ENCODE assay signal across 1 cellular context in the genomic region with DNA sequence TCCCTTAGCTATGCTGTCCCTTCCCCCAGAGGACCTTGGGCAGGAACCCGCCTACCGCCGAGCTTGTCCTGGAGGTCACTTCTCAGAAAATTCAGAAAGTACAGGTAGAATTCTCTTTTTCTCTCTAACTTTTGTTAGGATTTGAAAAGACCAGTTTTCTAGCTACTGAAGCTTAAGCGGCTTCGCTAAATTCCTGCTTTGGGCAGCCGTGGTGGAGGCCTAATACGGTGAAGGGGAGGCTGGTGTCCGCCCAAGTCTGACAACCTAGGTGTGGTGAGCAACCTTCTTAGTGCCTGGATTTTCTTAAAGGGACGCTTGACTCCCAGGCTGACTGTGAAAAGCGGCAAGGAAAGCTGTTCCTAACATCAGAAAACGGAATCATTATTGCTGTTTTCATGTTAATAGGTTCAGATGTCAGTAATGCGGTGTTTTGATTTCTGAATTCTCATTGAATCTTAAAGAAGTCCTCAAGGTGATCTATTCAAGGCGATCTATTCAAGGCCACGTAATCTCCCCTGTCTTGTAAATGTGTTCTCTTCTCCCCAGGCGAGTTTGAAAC.
TF ChIP-seq lines count a peak whose summit lies in the region.

No MANE protein-coding gene starts in this region.

TF ChIP-seq in WTC11, 78 proteins besides CTCF, POLR2A, EP300 and RAD21 (continued from another document and continues in another):
- TF ChIP-seq ZNF317 (CRISPR knock-in tag; IDR thresholded peaks at IDR 0.05; ENCODE audit: borderline replicate concordance, low read depth) (no peak), JAZF1 (CRISPR knock-in tag; IDR thresholded peaks at IDR 0.05) (no peak), ZNF396 (CRISPR knock-in tag; IDR thresholded peaks at IDR 0.05; ENCODE audit: borderline replicate concordance) (no peak), ZNF121 (CRISPR knock-in tag; IDR thresholded peaks at IDR 0.05) (no peak), SP1 (CRISPR knock-in tag; conservative IDR thresholded peaks at IDR 0.05) (0 out of 2 replicates have a peak, but pooled peaks have one; percentile 10), TP53 (CRISPR knock-in tag; IDR thresholded peaks at IDR 0.05) (0 out of 2 replicates have a peak, but pooled peaks have one; percentile 50), OVOL2 (CRISPR knock-in tag; IDR thresholded peaks at IDR 0.05; ENCODE audit: borderline replicate concordance) (no peak), ZBTB21 (CRISPR knock-in tag; IDR thresholded peaks at IDR 0.05; ENCODE audit: borderline replicate concordance) (no peak), ZNF423 (CRISPR knock-in tag; IDR thresholded peaks at IDR 0.05) (no peak), NFYB (CRISPR knock-in tag; conservative IDR thresholded peaks at IDR 0.05; ENCODE audit: low read depth) (no peak), ZNF138 (CRISPR knock-in tag; conservative IDR thresholded peaks at IDR 0.05) (no peak), RORB (CRISPR knock-in tag; IDR thresholded peaks at IDR 0.05) (no peak), NR2C2 (CRISPR knock-in tag; IDR thresholded peaks at IDR 0.05) (no peak), ZNF232 (CRISPR knock-in tag; IDR thresholded peaks at IDR 0.05) (no peak), SMAD3 (CRISPR knock-in tag; IDR thresholded peaks at IDR 0.05; ENCODE audit: borderline replicate concordance) (no peak), TEAD1 (CRISPR knock-in tag; IDR thresholded peaks at IDR 0.05) (peak; percentile 63; the same call in 1 of the 2 replicates), CREM (CRISPR knock-in tag; IDR thresholded peaks at IDR 0.05) (peak; percentile 48; the same call in 1 of the 2 replicates), ZNF416 (CRISPR knock-in tag; IDR thresholded peaks at IDR 0.05) (no peak), NR3C1 (CRISPR knock-in tag; conservative IDR thresholded peaks at IDR 0.05; ENCODE audit: low read depth) (0 out of 2 replicates have a peak, but pooled peaks have one; percentile 27), KAT7 (CRISPR knock-in tag; IDR thresholded peaks at IDR 0.05; ENCODE audit: borderline replicate concordance) (no peak), SOX15 (CRISPR knock-in tag; IDR thresholded peaks at IDR 0.05) (no peak)
- TF ChIP-seq, protein P1, sequence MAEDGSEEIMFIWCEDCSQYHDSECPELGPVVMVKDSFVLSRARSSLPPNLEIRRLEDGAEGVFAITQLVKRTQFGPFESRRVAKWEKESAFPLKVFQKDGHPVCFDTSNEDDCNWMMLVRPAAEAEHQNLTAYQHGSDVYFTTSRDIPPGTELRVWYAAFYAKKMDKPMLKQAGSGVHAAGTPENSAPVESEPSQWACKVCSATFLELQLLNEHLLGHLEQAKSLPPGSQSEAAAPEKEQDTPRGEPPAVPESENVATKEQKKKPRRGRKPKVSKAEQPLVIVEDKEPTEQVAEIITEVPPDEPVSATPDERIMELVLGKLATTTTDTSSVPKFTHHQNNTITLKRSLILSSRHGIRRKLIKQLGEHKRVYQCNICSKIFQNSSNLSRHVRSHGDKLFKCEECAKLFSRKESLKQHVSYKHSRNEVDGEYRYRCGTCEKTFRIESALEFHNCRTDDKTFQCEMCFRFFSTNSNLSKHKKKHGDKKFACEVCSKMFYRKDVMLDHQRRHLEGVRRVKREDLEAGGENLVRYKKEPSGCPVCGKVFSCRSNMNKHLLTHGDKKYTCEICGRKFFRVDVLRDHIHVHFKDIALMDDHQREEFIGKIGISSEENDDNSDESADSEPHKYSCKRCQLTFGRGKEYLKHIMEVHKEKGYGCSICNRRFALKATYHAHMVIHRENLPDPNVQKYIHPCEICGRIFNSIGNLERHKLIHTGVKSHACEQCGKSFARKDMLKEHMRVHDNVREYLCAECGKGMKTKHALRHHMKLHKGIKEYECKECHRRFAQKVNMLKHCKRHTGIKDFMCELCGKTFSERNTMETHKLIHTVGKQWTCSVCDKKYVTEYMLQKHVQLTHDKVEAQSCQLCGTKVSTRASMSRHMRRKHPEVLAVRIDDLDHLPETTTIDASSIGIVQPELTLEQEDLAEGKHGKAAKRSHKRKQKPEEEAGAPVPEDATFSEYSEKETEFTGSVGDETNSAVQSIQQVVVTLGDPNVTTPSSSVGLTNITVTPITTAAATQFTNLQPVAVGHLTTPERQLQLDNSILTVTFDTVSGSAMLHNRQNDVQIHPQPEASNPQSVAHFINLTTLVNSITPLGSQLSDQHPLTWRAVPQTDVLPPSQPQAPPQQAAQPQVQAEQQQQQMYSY (CRISPR knock-in tag; IDR thresholded peaks at IDR 0.05), result no peak
- TF ChIP-seq, protein P2, sequence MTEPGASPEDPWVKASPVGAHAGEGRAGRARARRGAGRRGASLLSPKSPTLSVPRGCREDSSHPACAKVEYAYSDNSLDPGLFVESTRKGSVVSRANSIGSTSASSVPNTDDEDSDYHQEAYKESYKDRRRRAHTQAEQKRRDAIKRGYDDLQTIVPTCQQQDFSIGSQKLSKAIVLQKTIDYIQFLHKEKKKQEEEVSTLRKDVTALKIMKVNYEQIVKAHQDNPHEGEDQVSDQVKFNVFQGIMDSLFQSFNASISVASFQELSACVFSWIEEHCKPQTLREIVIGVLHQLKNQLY (CRISPR knock-in tag; IDR thresholded peaks at IDR 0.05), result no peak
- TF ChIP-seq, protein P3, sequence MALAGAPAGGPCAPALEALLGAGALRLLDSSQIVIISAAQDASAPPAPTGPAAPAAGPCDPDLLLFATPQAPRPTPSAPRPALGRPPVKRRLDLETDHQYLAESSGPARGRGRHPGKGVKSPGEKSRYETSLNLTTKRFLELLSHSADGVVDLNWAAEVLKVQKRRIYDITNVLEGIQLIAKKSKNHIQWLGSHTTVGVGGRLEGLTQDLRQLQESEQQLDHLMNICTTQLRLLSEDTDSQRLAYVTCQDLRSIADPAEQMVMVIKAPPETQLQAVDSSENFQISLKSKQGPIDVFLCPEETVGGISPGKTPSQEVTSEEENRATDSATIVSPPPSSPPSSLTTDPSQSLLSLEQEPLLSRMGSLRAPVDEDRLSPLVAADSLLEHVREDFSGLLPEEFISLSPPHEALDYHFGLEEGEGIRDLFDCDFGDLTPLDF (CRISPR knock-in tag; IDR thresholded peaks at IDR 0.05), result no peak
- TF ChIP-seq, protein P4, sequence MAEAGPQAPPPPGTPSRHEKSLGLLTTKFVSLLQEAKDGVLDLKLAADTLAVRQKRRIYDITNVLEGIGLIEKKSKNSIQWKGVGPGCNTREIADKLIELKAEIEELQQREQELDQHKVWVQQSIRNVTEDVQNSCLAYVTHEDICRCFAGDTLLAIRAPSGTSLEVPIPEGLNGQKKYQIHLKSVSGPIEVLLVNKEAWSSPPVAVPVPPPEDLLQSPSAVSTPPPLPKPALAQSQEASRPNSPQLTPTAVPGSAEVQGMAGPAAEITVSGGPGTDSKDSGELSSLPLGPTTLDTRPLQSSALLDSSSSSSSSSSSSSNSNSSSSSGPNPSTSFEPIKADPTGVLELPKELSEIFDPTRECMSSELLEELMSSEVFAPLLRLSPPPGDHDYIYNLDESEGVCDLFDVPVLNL (CRISPR knock-in tag; IDR thresholded peaks at IDR 0.05; ENCODE audit: borderline replicate concordance, low read depth), result no peak
- TF ChIP-seq, protein P5, sequence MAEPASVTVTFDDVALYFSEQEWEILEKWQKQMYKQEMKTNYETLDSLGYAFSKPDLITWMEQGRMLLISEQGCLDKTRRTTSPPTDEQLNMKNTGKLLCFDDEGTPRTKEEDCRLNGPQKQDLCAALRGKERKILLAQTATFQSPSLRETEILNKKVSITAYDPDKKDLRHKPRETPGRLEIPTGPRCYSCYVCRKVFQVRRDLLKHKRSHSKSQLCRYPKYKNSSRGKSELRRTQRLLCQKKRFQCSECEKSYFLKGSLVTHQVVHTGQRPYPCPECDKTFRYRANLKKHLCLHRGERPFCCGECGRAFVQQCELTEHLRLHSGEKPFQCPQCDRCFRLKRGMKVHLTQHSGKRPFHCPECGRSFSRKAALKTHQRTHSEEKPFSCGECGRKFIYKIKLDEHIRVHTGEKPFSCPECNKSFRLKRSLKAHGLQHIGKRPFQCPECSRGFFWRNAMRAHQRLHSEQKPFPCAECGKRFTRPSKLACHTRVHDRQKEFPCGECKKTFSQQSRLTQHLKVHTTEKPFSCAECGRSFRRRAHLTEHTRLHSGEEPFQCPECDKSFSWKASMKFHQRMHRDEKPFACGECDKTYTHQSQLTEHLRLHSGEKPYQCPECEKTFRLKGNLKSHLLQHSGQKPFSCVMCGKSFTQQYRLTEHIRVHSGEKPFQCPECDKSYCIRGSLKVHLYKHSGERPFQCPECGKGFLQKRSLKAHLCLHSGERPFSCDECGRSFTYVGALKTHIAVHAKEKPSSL (CRISPR knock-in tag; conservative IDR thresholded peaks at IDR 0.05), result no peak
- TF ChIP-seq, protein P6, sequence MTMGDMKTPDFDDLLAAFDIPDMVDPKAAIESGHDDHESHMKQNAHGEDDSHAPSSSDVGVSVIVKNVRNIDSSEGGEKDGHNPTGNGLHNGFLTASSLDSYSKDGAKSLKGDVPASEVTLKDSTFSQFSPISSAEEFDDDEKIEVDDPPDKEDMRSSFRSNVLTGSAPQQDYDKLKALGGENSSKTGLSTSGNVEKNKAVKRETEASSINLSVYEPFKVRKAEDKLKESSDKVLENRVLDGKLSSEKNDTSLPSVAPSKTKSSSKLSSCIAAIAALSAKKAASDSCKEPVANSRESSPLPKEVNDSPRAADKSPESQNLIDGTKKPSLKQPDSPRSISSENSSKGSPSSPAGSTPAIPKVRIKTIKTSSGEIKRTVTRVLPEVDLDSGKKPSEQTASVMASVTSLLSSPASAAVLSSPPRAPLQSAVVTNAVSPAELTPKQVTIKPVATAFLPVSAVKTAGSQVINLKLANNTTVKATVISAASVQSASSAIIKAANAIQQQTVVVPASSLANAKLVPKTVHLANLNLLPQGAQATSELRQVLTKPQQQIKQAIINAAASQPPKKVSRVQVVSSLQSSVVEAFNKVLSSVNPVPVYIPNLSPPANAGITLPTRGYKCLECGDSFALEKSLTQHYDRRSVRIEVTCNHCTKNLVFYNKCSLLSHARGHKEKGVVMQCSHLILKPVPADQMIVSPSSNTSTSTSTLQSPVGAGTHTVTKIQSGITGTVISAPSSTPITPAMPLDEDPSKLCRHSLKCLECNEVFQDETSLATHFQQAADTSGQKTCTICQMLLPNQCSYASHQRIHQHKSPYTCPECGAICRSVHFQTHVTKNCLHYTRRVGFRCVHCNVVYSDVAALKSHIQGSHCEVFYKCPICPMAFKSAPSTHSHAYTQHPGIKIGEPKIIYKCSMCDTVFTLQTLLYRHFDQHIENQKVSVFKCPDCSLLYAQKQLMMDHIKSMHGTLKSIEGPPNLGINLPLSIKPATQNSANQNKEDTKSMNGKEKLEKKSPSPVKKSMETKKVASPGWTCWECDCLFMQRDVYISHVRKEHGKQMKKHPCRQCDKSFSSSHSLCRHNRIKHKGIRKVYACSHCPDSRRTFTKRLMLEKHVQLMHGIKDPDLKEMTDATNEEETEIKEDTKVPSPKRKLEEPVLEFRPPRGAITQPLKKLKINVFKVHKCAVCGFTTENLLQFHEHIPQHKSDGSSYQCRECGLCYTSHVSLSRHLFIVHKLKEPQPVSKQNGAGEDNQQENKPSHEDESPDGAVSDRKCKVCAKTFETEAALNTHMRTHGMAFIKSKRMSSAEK (CRISPR knock-in tag; IDR thresholded peaks at IDR 0.05; ENCODE audit: borderline replicate concordance), result no peak
- TF ChIP-seq, protein P7, sequence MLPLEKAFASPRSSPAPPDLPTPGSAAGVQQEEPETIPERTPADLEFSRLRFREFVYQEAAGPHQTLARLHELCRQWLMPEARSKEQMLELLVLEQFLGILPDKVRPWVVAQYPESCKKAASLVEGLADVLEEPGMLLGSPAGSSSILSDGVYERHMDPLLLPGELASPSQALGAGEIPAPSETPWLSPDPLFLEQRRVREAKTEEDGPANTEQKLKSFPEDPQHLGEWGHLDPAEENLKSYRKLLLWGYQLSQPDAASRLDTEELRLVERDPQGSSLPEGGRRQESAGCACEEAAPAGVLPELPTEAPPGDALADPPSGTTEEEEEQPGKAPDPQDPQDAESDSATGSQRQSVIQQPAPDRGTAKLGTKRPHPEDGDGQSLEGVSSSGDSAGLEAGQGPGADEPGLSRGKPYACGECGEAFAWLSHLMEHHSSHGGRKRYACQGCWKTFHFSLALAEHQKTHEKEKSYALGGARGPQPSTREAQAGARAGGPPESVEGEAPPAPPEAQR (CRISPR knock-in tag; IDR thresholded peaks at IDR 0.05), result no peak
- TF ChIP-seq, protein P8, sequence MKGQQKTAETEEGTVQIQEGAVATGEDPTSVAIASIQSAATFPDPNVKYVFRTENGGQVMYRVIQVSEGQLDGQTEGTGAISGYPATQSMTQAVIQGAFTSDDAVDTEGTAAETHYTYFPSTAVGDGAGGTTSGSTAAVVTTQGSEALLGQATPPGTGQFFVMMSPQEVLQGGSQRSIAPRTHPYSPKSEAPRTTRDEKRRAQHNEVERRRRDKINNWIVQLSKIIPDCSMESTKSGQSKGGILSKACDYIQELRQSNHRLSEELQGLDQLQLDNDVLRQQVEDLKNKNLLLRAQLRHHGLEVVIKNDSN (CRISPR knock-in tag; IDR thresholded peaks at IDR 0.05), result no peak; the same call in 1 of the 2 replicates
- TF ChIP-seq, protein P9, sequence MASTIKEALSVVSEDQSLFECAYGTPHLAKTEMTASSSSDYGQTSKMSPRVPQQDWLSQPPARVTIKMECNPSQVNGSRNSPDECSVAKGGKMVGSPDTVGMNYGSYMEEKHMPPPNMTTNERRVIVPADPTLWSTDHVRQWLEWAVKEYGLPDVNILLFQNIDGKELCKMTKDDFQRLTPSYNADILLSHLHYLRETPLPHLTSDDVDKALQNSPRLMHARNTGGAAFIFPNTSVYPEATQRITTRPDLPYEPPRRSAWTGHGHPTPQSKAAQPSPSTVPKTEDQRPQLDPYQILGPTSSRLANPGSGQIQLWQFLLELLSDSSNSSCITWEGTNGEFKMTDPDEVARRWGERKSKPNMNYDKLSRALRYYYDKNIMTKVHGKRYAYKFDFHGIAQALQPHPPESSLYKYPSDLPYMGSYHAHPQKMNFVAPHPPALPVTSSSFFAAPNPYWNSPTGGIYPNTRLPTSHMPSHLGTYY (CRISPR knock-in tag; IDR thresholded peaks at IDR 0.05), result no peak
- TF ChIP-seq, protein P10, sequence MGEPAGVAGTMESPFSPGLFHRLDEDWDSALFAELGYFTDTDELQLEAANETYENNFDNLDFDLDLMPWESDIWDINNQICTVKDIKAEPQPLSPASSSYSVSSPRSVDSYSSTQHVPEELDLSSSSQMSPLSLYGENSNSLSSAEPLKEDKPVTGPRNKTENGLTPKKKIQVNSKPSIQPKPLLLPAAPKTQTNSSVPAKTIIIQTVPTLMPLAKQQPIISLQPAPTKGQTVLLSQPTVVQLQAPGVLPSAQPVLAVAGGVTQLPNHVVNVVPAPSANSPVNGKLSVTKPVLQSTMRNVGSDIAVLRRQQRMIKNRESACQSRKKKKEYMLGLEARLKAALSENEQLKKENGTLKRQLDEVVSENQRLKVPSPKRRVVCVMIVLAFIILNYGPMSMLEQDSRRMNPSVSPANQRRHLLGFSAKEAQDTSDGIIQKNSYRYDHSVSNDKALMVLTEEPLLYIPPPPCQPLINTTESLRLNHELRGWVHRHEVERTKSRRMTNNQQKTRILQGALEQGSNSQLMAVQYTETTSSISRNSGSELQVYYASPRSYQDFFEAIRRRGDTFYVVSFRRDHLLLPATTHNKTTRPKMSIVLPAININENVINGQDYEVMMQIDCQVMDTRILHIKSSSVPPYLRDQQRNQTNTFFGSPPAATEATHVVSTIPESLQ (CRISPR knock-in tag; IDR thresholded peaks at IDR 0.05), result no peak
- TF ChIP-seq, protein P11, sequence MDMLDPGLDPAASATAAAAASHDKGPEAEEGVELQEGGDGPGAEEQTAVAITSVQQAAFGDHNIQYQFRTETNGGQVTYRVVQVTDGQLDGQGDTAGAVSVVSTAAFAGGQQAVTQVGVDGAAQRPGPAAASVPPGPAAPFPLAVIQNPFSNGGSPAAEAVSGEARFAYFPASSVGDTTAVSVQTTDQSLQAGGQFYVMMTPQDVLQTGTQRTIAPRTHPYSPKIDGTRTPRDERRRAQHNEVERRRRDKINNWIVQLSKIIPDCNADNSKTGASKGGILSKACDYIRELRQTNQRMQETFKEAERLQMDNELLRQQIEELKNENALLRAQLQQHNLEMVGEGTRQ (CRISPR knock-in tag; IDR thresholded peaks at IDR 0.05), result no peak
- TF ChIP-seq, protein P12, sequence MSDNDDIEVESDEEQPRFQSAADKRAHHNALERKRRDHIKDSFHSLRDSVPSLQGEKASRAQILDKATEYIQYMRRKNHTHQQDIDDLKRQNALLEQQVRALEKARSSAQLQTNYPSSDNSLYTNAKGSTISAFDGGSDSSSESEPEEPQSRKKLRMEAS (CRISPR knock-in tag; IDR thresholded peaks at IDR 0.05), result no peak
